Comparison of ENCODE assay signal across 13 cellular contexts in the genomic region with DNA sequence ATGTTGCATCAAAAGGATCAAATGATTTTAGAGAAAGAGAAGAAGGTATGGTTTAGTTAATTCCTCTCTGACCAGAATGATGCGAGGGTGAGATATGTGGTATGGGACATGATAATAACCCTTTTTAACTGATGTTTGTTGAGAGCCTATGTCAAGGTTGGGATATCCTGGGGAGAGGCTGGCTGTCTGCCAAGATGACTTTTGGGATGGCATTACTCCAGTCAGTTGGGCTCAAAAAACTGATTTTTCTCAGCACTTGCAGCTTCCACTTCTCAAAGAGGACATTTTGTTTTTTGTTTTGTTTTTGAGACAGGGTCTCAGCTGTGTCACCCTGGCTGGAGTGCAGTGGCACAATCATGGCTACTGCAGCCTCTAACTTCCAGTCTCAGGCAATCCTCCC.
"Had no signal": no experiment of that assay in that cellular context is flagged by ENCODE, and none has a peak within 500 bp of the region (broad histone marks: within the 10 kb centered on the region; RNA-seq: fewer than 3 reads in every experiment).

No MANE protein-coding gene starts in this region.

- H3K27me3 Mint-ChIP-seq: activated CD4-positive, alpha-beta memory T cell treated with anti-CD3 and anti-CD28 coated beads, Interleukin-2, amount 10 ng/mL, durations not matched to agents 7 days and 5 days; activated naive CD8-positive, alpha-beta T cell treated with anti-CD3 and anti-CD28 coated beads, Interleukin-2, amount 50 U/mL, for 24 hours had no signal

- H3K9me3 ChIP-seq: ovary, tibial artery, uterus had no signal

- H3K4me1 Mint-ChIP-seq: activated naive CD8-positive, alpha-beta T cell treated with anti-CD3 and anti-CD28 coated beads, Interleukin-2, amount 50 U/mL, for 24 hours; neural crest cell had no signal

- H3K27ac Mint-ChIP-seq: activated CD4-positive, alpha-beta memory T cell treated with anti-CD3 and anti-CD28 coated beads, Interleukin-2, amount 10 ng/mL, durations not matched to agents 7 days and 5 days; activated naive CD8-positive, alpha-beta T cell treated with anti-CD3 and anti-CD28 coated beads, Interleukin-2, amount 50 U/mL, for 24 hours had no signal

- H3K27ac ChIP-seq: cardiac muscle cell, epithelial cell of prostate, hepatocyte, ovary, tibial artery, uterus had no signal

- H3K36me3 ChIP-seq: ovary, uterus had no signal

- H3K9me3 Mint-ChIP-seq: activated CD4-positive, alpha-beta memory T cell treated with anti-CD3 and anti-CD28 coated beads, Interleukin-2, amount 10 ng/mL, durations not matched to agents 7 days and 5 days; activated naive CD8-positive, alpha-beta T cell treated with anti-CD3 and anti-CD28 coated beads, Interleukin-2, amount 50 U/mL, for 24 hours; neural crest cell had no signal

- H3K4me3 ChIP-seq: cardiac muscle cell, hepatocyte, ovary, smooth muscle cell, tibial artery, uterus had no signal

- H3K4me3 Mint-ChIP-seq: activated CD4-positive, alpha-beta memory T cell treated with anti-CD3 and anti-CD28 coated beads, Interleukin-2, amount 10 ng/mL, durations not matched to agents 7 days and 5 days; activated naive CD8-positive, alpha-beta T cell treated with anti-CD3 and anti-CD28 coated beads, Interleukin-2, amount 50 U/mL, for 24 hours; neural crest cell had no signal

- H3K4me1 ChIP-seq: tibial artery, uterus had no signal

- DNase-seq: activated CD4-positive, alpha-beta memory T cell treated with anti-CD3 and anti-CD28 coated beads, Interleukin-2, amount 10 ng/mL, durations not matched to agents 7 days and 5 days; activated CD4-positive, alpha-beta T cell treated with anti-CD3 and anti-CD28 coated beads for 1 hour; activated naive CD8-positive, alpha-beta T cell treated with anti-CD3 and anti-CD28 coated beads, Interleukin-2, amount 50 U/mL, for 24 hours; cortex of kidney; effector memory CD4-positive, alpha-beta T cell; tibial artery; uterus had no signal

- H3K27me3 ChIP-seq: cardiac muscle cell, hepatocyte, ovary, tibial artery, uterus had no signal
